Comparison of ENCODE assay signal across 1 cellular context in the genomic region with DNA sequence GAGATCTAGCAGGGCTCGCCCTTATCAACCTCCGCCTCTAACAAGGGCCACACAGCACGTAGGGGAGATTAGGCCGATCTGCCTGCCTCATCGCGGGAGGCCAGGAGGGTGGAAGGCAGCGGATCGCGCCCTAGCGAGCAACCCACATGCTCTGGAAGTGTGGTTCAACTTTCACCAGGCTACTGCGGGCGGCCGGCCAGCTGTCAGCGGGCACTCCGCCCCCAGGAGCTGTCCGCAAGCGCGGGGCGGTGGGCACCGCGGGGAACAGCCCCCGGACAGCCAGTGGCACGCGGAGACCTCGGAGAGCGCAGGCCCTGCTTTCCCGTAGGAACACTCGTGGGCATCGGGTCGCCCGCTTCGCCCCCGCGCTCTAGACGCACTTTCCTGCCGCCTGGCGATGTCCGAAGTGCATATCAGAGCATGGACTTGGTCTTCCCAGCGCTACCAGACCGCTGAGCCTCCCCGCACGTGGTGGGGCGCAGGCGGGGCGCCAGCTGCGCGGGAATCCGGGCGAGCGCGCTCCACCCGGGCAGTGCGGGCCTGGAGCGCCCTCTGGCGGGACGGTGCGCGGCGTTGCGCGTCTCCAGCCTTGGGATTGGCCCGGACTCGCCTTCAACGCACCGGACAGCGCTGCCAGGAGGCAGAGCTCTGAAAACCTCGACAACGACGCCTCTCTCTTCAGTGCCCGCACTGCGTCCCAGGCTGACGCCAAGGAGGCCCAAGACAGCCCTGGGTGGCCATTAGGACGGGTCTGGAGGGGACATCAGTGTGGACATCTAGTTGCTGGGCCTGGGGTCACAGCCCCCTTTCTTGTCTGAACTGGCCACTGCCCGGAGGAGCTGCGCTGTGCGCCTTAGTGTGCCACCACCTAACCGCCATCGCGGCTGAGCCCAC.
TF ChIP-seq lines count a peak whose summit lies in the region.

No MANE protein-coding gene starts in this region.

TF ChIP-seq in HepG2, 621 proteins besides CTCF, POLR2A, EP300 and RAD21 (continued from another document and continues in another):
- TF ChIP-seq, protein P1, sequence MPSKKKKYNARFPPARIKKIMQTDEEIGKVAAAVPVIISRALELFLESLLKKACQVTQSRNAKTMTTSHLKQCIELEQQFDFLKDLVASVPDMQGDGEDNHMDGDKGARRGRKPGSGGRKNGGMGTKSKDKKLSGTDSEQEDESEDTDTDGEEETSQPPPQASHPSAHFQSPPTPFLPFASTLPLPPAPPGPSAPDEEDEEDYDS (CRISPR knock-in tag; IDR thresholded peaks at IDR 0.05): peak; percentile 43; the same call in 1 of the 2 replicates
- TF ChIP-seq, protein P2, sequence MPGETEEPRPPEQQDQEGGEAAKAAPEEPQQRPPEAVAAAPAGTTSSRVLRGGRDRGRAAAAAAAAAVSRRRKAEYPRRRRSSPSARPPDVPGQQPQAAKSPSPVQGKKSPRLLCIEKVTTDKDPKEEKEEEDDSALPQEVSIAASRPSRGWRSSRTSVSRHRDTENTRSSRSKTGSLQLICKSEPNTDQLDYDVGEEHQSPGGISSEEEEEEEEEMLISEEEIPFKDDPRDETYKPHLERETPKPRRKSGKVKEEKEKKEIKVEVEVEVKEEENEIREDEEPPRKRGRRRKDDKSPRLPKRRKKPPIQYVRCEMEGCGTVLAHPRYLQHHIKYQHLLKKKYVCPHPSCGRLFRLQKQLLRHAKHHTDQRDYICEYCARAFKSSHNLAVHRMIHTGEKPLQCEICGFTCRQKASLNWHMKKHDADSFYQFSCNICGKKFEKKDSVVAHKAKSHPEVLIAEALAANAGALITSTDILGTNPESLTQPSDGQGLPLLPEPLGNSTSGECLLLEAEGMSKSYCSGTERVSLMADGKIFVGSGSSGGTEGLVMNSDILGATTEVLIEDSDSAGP (CRISPR knock-in tag; IDR thresholded peaks at IDR 0.05; ENCODE audit: borderline replicate concordance): peak; percentile 93
- TF ChIP-seq AGO1 (IDR thresholded peaks at IDR 0.05; ENCODE audit: low read depth, low read length, poor library complexity, severe bottlenecking) (peak; percentile 22), DNMT1 (CRISPR knock-in tag; IDR thresholded peaks at IDR 0.05) (peak; percentile 94; the same call in 1 of the 2 replicates), SP1 (IDR thresholded peaks at IDR 0.05) (no peak), SP1 (CRISPR knock-in tag; IDR thresholded peaks at IDR 0.05) (peak; percentile 45; the same call in 1 of the 2 replicates), NONO (IDR thresholded peaks at IDR 0.05) (no peak), NONO (CRISPR knock-in tag; conservative IDR thresholded peaks at IDR 0.05) (peak; percentile 76), CEBPG (CRISPR knock-in tag; IDR thresholded peaks at IDR 0.05) (0 out of 2 replicates have a peak, but pooled peaks have one; percentile 9), ZBTB7A (CRISPR knock-in tag; IDR thresholded peaks at IDR 0.05) (peak; percentile 64; the same call in 1 of the 2 replicates), ZNF564 (CRISPR knock-in tag; IDR thresholded peaks at IDR 0.05) (peak; percentile 82), RXRA (CRISPR knock-in tag; IDR thresholded peaks at IDR 0.05) (peak; percentile 55; the same call in 1 of the 2 replicates), ZNF776 (CRISPR knock-in tag; IDR thresholded peaks at IDR 0.05) (peak; percentile 99), ZNF761 (CRISPR knock-in tag; conservative IDR thresholded peaks at IDR 0.05) (peak; percentile 92; the same call in 1 of the 2 replicates), ERF (CRISPR knock-in tag; IDR thresholded peaks at IDR 0.05) (peak; percentile 82), ZFP36L1 (CRISPR knock-in tag; IDR thresholded peaks at IDR 0.05) (no peak; the same call in 1 of the 2 replicates), MXD4 (CRISPR knock-in tag; IDR thresholded peaks at IDR 0.05) (peak; percentile 80), SMYD3 (CRISPR knock-in tag; IDR thresholded peaks at IDR 0.05) (no peak), ZC3H4 (CRISPR knock-in tag; IDR thresholded peaks at IDR 0.05; ENCODE audit: borderline replicate concordance) (no peak), ZNF331 (CRISPR knock-in tag; IDR thresholded peaks at IDR 0.05) (peak; percentile 86; the same call in 1 of the 2 replicates), TMF1 (CRISPR knock-in tag; IDR thresholded peaks at IDR 0.05; ENCODE audit: low read depth) (peak; percentile 90), ZNF451 (CRISPR knock-in tag; IDR thresholded peaks at IDR 0.05) (peak; percentile 89), TGIF2 (CRISPR knock-in tag; IDR thresholded peaks at IDR 0.05) (peak; percentile 63; the same call in 1 of the 2 replicates), CCDC6 (CRISPR knock-in tag; IDR thresholded peaks at IDR 0.05) (peak; percentile 82), ZNF33A (CRISPR knock-in tag; IDR thresholded peaks at IDR 0.05; ENCODE audit: borderline replicate concordance) (no peak), ZNF234 (CRISPR knock-in tag; conservative IDR thresholded peaks at IDR 0.05) (no peak), PITX1 (CRISPR knock-in tag; IDR thresholded peaks at IDR 0.05) (no peak), SOX6 (IDR thresholded peaks at IDR 0.05) (no peak), SOX6 (CRISPR knock-in tag; IDR thresholded peaks at IDR 0.05) (no peak), HMG20A (CRISPR knock-in tag; IDR thresholded peaks at IDR 0.05; ENCODE audit: borderline replicate concordance) (no peak), TSC22D2 (CRISPR knock-in tag; IDR thresholded peaks at IDR 0.05; ENCODE audit: borderline replicate concordance) (peak; percentile 92; the same call in 1 of the 2 replicates), ZNF709 (CRISPR knock-in tag; IDR thresholded peaks at IDR 0.05) (peak; percentile 84), MYNN (CRISPR knock-in tag; IDR thresholded peaks at IDR 0.05; ENCODE audit: low read depth) (no peak), ZBTB38 (CRISPR knock-in tag; IDR thresholded peaks at IDR 0.05) (peak; percentile 87), MIER3 (CRISPR knock-in tag; IDR thresholded peaks at IDR 0.05; ENCODE audit: borderline replicate concordance) (no peak; the same call in 1 of the 2 replicates), ZNF749 (CRISPR knock-in tag; IDR thresholded peaks at IDR 0.05; ENCODE audit: borderline replicate concordance) (peak; percentile 78; the same call in 1 of the 2 replicates), HNRNPUL1 (IDR thresholded peaks at IDR 0.05; ENCODE audit: low read depth, low read length) (no peak)
- TF ChIP-seq, protein P3, sequence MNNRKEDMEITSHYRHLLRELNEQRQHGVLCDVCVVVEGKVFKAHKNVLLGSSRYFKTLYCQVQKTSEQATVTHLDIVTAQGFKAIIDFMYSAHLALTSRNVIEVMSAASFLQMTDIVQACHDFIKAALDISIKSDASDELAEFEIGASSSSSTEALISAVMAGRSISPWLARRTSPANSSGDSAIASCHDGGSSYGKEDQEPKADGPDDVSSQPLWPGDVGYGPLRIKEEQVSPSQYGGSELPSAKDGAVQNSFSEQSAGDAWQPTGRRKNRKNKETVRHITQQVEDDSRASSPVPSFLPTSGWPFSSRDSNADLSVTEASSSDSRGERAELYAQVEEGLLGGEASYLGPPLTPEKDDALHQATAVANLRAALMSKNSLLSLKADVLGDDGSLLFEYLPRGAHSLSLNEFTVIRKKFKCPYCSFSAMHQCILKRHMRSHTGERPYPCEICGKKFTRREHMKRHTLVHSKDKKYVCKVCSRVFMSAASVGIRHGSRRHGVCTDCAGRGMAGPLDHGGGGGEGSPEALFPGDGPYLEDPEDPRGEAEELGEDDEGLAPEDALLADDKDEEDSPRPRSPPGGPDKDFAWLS (CRISPR knock-in tag; IDR thresholded peaks at IDR 0.05; ENCODE audit: borderline replicate concordance): no peak
- TF ChIP-seq, protein P4, sequence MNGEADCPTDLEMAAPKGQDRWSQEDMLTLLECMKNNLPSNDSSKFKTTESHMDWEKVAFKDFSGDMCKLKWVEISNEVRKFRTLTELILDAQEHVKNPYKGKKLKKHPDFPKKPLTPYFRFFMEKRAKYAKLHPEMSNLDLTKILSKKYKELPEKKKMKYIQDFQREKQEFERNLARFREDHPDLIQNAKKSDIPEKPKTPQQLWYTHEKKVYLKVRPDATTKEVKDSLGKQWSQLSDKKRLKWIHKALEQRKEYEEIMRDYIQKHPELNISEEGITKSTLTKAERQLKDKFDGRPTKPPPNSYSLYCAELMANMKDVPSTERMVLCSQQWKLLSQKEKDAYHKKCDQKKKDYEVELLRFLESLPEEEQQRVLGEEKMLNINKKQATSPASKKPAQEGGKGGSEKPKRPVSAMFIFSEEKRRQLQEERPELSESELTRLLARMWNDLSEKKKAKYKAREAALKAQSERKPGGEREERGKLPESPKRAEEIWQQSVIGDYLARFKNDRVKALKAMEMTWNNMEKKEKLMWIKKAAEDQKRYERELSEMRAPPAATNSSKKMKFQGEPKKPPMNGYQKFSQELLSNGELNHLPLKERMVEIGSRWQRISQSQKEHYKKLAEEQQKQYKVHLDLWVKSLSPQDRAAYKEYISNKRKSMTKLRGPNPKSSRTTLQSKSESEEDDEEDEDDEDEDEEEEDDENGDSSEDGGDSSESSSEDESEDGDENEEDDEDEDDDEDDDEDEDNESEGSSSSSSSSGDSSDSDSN (CRISPR knock-in tag; IDR thresholded peaks at IDR 0.05): peak; percentile 38; the same call in 1 of the 2 replicates
- TF ChIP-seq, protein P5, sequence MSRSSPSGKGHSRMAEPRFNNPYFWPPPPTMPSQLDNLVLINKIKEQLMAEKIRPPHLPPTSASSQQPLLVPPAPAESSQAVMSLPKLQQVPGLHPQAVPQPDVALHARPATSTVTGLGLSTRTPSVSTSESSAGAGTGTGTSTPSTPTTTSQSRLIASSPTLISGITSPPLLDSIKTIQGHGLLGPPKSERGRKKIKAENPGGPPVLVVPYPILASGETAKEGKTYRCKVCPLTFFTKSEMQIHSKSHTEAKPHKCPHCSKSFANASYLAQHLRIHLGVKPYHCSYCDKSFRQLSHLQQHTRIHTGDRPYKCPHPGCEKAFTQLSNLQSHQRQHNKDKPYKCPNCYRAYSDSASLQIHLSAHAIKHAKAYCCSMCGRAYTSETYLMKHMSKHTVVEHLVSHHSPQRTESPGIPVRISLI (CRISPR knock-in tag; IDR thresholded peaks at IDR 0.05; ENCODE audit: borderline replicate concordance): peak; percentile 39; the same call in 1 of the 2 replicates
- TF ChIP-seq, protein P6, sequence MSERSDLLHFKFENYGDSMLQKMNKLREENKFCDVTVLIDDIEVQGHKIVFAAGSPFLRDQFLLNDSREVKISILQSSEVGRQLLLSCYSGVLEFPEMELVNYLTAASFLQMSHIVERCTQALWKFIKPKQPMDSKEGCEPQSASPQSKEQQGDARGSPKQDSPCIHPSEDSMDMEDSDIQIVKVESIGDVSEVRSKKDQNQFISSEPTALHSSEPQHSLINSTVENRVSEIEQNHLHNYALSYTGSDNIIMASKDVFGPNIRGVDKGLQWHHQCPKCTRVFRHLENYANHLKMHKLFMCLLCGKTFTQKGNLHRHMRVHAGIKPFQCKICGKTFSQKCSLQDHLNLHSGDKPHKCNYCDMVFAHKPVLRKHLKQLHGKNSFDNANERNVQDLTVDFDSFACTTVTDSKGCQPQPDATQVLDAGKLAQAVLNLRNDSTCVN (CRISPR knock-in tag; IDR thresholded peaks at IDR 0.05; ENCODE audit: borderline replicate concordance): no peak
- TF ChIP-seq, protein P7, sequence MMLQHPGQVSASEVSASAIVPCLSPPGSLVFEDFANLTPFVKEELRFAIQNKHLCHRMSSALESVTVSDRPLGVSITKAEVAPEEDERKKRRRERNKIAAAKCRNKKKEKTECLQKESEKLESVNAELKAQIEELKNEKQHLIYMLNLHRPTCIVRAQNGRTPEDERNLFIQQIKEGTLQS (CRISPR knock-in tag; IDR thresholded peaks at IDR 0.05): peak; percentile 64; the same call in 1 of the 2 replicates
- TF ChIP-seq, protein P8, sequence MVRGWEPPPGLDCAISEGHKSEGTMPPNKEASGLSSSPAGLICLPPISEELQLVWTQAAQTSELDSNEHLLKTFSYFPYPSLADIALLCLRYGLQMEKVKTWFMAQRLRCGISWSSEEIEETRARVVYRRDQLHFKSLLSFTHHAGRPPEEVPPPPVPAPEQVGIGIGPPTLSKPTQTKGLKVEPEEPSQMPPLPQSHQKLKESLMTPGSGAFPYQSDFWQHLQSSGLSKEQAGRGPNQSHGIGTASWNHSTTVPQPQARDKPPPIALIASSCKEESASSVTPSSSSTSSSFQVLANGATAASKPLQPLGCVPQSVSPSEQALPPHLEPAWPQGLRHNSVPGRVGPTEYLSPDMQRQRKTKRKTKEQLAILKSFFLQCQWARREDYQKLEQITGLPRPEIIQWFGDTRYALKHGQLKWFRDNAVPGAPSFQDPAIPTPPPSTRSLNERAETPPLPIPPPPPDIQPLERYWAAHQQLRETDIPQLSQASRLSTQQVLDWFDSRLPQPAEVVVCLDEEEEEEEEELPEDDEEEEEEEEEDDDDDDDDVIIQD (CRISPR knock-in tag; IDR thresholded peaks at IDR 0.05; ENCODE audit: low read depth): no peak
- TF ChIP-seq, protein P9, sequence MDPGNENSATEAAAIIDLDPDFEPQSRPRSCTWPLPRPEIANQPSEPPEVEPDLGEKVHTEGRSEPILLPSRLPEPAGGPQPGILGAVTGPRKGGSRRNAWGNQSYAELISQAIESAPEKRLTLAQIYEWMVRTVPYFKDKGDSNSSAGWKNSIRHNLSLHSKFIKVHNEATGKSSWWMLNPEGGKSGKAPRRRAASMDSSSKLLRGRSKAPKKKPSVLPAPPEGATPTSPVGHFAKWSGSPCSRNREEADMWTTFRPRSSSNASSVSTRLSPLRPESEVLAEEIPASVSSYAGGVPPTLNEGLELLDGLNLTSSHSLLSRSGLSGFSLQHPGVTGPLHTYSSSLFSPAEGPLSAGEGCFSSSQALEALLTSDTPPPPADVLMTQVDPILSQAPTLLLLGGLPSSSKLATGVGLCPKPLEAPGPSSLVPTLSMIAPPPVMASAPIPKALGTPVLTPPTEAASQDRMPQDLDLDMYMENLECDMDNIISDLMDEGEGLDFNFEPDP (CRISPR knock-in tag; conservative IDR thresholded peaks at IDR 0.05): no peak
